Comparison of ENCODE assay signal across 8 cellular contexts in the genomic region with DNA sequence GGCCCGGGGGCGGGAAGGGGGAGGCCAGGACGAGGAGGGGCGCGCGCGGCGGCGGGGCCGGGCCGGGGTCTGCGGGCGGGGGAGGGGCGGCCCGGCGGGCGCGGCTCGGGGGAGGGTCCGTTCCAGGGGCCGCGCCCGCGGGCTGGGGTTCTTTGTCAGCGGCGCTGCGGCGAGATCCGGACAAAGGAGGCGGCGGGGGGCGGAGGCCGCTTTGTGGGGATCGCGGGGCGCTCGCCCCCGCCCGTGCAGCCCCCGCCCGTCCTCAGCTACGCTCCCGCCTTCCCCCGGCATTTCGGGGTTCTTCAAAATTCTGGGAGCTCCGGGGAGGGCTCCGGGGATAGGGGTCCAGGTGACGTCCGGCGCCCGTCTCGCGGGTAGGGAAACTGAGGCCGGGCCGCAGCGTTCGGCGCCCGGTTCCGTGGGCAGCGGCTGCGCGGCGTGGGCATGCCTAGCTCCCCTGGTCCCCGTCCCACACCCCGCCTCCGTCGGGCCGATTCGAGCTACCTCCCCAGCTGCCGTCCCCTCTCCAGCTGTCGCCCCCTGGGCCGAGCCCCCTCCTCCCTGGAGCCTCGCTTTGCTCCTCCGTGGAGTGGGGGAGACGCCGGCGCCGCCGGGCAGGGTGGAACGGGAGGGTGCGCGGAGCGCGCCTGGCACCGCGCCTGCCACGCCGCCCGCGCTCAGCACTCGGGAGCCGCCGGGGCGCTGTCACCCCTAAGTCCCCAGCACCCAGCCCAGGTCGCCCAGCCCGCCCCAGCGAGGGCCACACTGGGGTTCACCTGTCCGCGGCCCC. TPM values are rescaled to one million over a fixed set of nuclear protein-coding genes. Genes with fewer than 3 reads are reported as not detected.
DNase-seq lines count a peak whose midpoint lies in the region; ATAC-seq and TF ChIP-seq lines count a peak whose summit lies in the region.

No MANE protein-coding gene starts in this region.

- 0 to 4% (median 1%) methylated on average over 22 to 100 of the region's 100 CpGs for WGBS in spleen, 5 donors

- peaks cover 0 to 18% (median 2%) of the 10 kb centered on the region in 6 donors for H3K36me3 ChIP-seq in spleen

- H3K4me1 ChIP-seq in spleen = peaks cover 48 to 94% (median 70%) of the 10 kb centered on the region in 6 donors

- no peaks in the 10 kb centered on the region for H3K9me3 ChIP-seq in spleen

- H3K27me3 ChIP-seq in spleen (replicated peaks in 1 of 7) = no peaks in the 10 kb centered on the region

- no peak overlapping the region for H3K27ac Mint-ChIP-seq in activated naive CD8-positive, alpha-beta T cell

- H3K36me3 Mint-ChIP-seq in activated naive CD8-positive, alpha-beta T cell = no peaks in the 10 kb centered on the region

- no peak for TF ChIP-seq POLR2A in spleen (IDR thresholded peaks at IDR 0.05)

- peak overlapping the region; percentile 78 to 93 (median 90) for H3K27ac ChIP-seq in spleen

- peaks cover 74% of the 10 kb centered on the region for H3K4me1 Mint-ChIP-seq in activated naive CD8-positive, alpha-beta T cell (ENCODE audit: low read depth)

- no peaks in the 10 kb centered on the region for H3K27me3 Mint-ChIP-seq in activated naive CD8-positive, alpha-beta T cell

- peak overlapping the region; percentile 85 for H3K4me3 Mint-ChIP-seq in activated naive CD8-positive, alpha-beta T cell

- DNase-seq in stimulated activated CD4-positive, alpha-beta T cell treated with anti-CD3 and anti-CD28 coated beads, Interleukin-12 subunit alpha, Interleukin-12 subunit beta, amount 100 ng/mL, for 4 hours = peak; percentile 33
- no peak for DNase-seq in stimulated activated CD4-positive, alpha-beta T cell treated with anti-CD3 and anti-CD28 coated beads, Interleukin-2, amount 100 ng/mL, for 48 hours
- DNase-seq in spleen (peak; percentile 91), DMS153 treated with DMSO at 0.1 percent for 48 hours (lab: John Stamatoyannopoulos, UW; ENCODE audit: unreplicated experiment) (no peak)

- ATAC-seq in GM21737 (IDR thresholded peaks at IDR 0.05; ENCODE audit: unreplicated experiment) (no peak), GM18520 (IDR thresholded peaks at IDR 0.05; ENCODE audit: unreplicated experiment) (no peak)

- intact Hi-C loops in spleen (cut with DNase I; ENCODE audit: low total_unique reads) = no loop called here

- peak overlapping the region; percentile 67 for H3K4me3 ChIP-seq in iPS-11a (ENCODE audit: low read depth, low read length)
- peak overlapping the region; percentile 64 to 96 (median 84) for H3K4me3 ChIP-seq in spleen

- no peaks in the 10 kb centered on the region for H3K9me3 Mint-ChIP-seq in activated naive CD8-positive, alpha-beta T cell (ENCODE audit: low read depth)

- TF ChIP-seq CTCF in spleen (IDR thresholded peaks at IDR 0.05 in 8 of 11, conservative IDR thresholded peaks at IDR 0.05 in 3 of 11) = no peak

RNA-seq across cellular contexts. Expression of a gene that starts 0.5 kb away (rescaled TPM):
- 10 to 100 TPM; 44.5 to 59.5 (median 49.1) TPM for total RNA-seq in spleen
- polyA plus RNA-seq in spleen = 10 to 100 TPM; 22.3 to 53.7 (median 25.1) TPM

Comparison
In these comparisons a context has a peak if more than half of its experiments do, and no peak if none do; other contexts are left out.
1. DNase-seq: peak in stimulated activated CD4-positive, alpha-beta T cell treated with anti-CD3 and anti-CD28 coated beads, Interleukin-12 subunit alpha, Interleukin-12 subunit beta, amount 100 ng/mL, for 4 hours (single experiment) and spleen (single experiment); none in stimulated activated CD4-positive, alpha-beta T cell treated with anti-CD3 and anti-CD28 coated beads, Interleukin-2, amount 100 ng/mL, for 48 hours (0 of 2) and DMS153 treated with DMSO at 0.1 percent for 48 hours (single experiment).